8 cellular contexts compared by ENCODE assay signal in genomic region chr9:137128158-137129088, GRCh38. TPM values are rescaled to one million over a fixed set of nuclear protein-coding genes. Genes with fewer than 3 reads are reported as not detected.
DNase-seq lines count a peak whose midpoint lies in the region; ATAC-seq, FAIRE-seq and TF ChIP-seq lines count a peak whose summit lies in the region.

No MANE protein-coding gene starts in this region.

- H3K36me3 Mint-ChIP-seq in osteocyte (ENCODE audit: unreplicated experiment) = no peaks in the 10 kb centered on the region

- H3K27ac ChIP-seq in OCI-LY7 (ENCODE audit: low read depth, low read length, poor library complexity, severe bottlenecking) (peak overlapping the region; percentile 92), aorta (ENCODE audit: low read depth in 1 of 2, low read length in 2 of 2) (no peak overlapping the region)
- peak overlapping the region; percentile 77 for H3K27ac ChIP-seq in effector memory CD4-positive, alpha-beta T cell (ENCODE audit: insufficient read depth, low read length, poor library complexity, severe bottlenecking)

- H2AFZ ChIP-seq in OCI-LY7 (ENCODE audit: low read length) = no peak overlapping the region; the same call in 1 of the 2 replicates

- peak overlapping the region; percentile 82 for H3K4me3 Mint-ChIP-seq in osteocyte (ENCODE audit: unreplicated experiment)

- H3K4me1 ChIP-seq in OCI-LY7 (ENCODE audit: insufficient read depth, low read length, poor library complexity, severe bottlenecking) = peaks cover 45% of the 10 kb centered on the region
- peaks cover 28% of the 10 kb centered on the region for H3K4me1 ChIP-seq in effector memory CD4-positive, alpha-beta T cell (ENCODE audit: control insufficient read depth, insufficient read depth, low read length, poor library complexity, severe bottlenecking)
- no peaks in the 10 kb centered on the region for H3K4me1 ChIP-seq in aorta (ENCODE audit: control insufficient read depth in 1 of 2, insufficient read depth in 2 of 2, low read length in 2 of 2)

- no peak for TF ChIP-seq POLR2A in H54 (IDR thresholded peaks at IDR 0.05; ENCODE audit: low read depth, low read length)

- H3K4me1 Mint-ChIP-seq in osteocyte (ENCODE audit: unreplicated experiment) = peaks cover 25% of the 10 kb centered on the region

- H3K79me2 ChIP-seq in OCI-LY7 (ENCODE audit: insufficient read depth, low read depth, low read length) = peaks cover 63% of the 10 kb centered on the region; the same call in 1 of the 2 replicates

- intact Hi-C loops in OCI-LY7 (cut with micrococcal nuclease; ENCODE audit: unreplicated experiment) (loop anchor here (1.0 kb wide), 1 partner anchor 23 kb away; no protein-coding TSS in a partner anchor), aorta (cut with DNase I) (no loop called here)

- no peaks in the 10 kb centered on the region for H3K9me2 ChIP-seq in OCI-LY7 (ENCODE audit: insufficient read depth, low read length)

- CTCF ChIA-PET in OCI-LY7 (lab: Charles Lee; ENCODE audit: unreplicated experiment) = interaction anchor here (0.6 to 1.4 kb wide), 2 partner anchors 20 to 22 kb away, joined by 5 read pairs; no protein-coding TSS in a partner anchor

- peak overlapping the region; percentile 96 for H3K4me2 ChIP-seq in OCI-LY7 (ENCODE audit: low read length)

- H3K4me3 ChIP-seq in OCI-LY7 (ENCODE audit: low read depth, low read length, poor library complexity, severe bottlenecking) = peak overlapping the region; percentile 94
- H3K4me3 ChIP-seq in effector memory CD4-positive, alpha-beta T cell (ENCODE audit: insufficient read depth, low read depth, low read length, poor library complexity, severe bottlenecking) = peak overlapping the region; percentile 60
- H3K4me3 ChIP-seq in aorta (ENCODE audit: low read length in 2 of 2) = no peak overlapping the region

- H3K27me3 ChIP-seq in effector memory CD4-positive, alpha-beta T cell (replicated peaks; ENCODE audit: control insufficient read depth, insufficient read depth, low read length, poor library complexity, severe bottlenecking) = no peaks in the 10 kb centered on the region
- no peaks in the 10 kb centered on the region for H3K27me3 ChIP-seq in aorta (ENCODE audit: control insufficient read depth in 1 of 2, insufficient read depth in 2 of 2, low read length in 1 of 2)

- FAIRE-seq in H54 (lab: Jason Lieb, UNC) = no peak

- DNase-seq in OCI-LY7 (ENCODE audit: low spot score) (peak; percentile 65), osteocyte (ENCODE audit: extremely low spot score, unreplicated experiment) (no peak), aorta (no peak), HuH-7.5 (ENCODE audit: low spot score) (no peak), H54 (ENCODE audit: insufficient read length, low spot score) (no peak)
- DNase-seq in effector memory CD4-positive, alpha-beta T cell = no peak

- peaks cover 2% of the 10 kb centered on the region for H3K27me3 Mint-ChIP-seq in osteocyte (ENCODE audit: unreplicated experiment)

- H3K9me3 Mint-ChIP-seq in osteocyte (ENCODE audit: unreplicated experiment) = no peaks in the 10 kb centered on the region

- WGBS in aorta, 2 donors = 57 to 63% methylated on average over 30 of the region's 30 CpGs

- no peaks in the 10 kb centered on the region for H4K20me1 ChIP-seq in OCI-LY7 (ENCODE audit: insufficient read depth, low read length)

- H3K36me3 ChIP-seq in OCI-LY7 (ENCODE audit: insufficient read depth, low read length) (peaks cover 6% of the 10 kb centered on the region), aorta (ENCODE audit: control insufficient read depth in 1 of 2, insufficient read depth in 2 of 2, low read length in 1 of 2) (no peaks in the 10 kb centered on the region)
- H3K36me3 ChIP-seq in effector memory CD4-positive, alpha-beta T cell (ENCODE audit: control insufficient read depth, insufficient read depth, low read length) = no peaks in the 10 kb centered on the region

- no peak for TF ChIP-seq CTCF in OCI-LY7 (conservative IDR thresholded peaks at IDR 0.05; ENCODE audit: low read length)
- TF ChIP-seq CTCF in osteocyte (IDR thresholded peaks at IDR 0.05) = no peak

- BruUV-seq in OCI-LY7 (replicated peaks; lab: Mats Ljungman, UMichigan) = TSS peak; percentile 77

- POLR2A ChIA-PET in OCI-LY7 (lab: Charles Lee) = interaction anchor here (0.6 to 3.4 kb wide), 9 partner anchors 10 to 550 kb away, joined by 3 to 52 read pairs (median 4); partner anchors contain the start of genes RNF208 and TPRN

- peak; percentile 2 for ATAC-seq in GM21515 (IDR thresholded peaks at IDR 0.05; ENCODE audit: unreplicated experiment)
- ATAC-seq in aorta (ENCODE audit: low FRiP score) = no peak
- no peak for ATAC-seq in HG03521 (IDR thresholded peaks at IDR 0.05; ENCODE audit: unreplicated experiment)

- peak overlapping the region; percentile 70 for H3K27ac Mint-ChIP-seq in osteocyte (ENCODE audit: unreplicated experiment)

- H3K9me3 ChIP-seq in OCI-LY7 (ENCODE audit: low read length) (no peaks in the 10 kb centered on the region), aorta (ENCODE audit: control insufficient read depth, low read length) (no peaks in the 10 kb centered on the region)
- H3K9me3 ChIP-seq in effector memory CD4-positive, alpha-beta T cell (ENCODE audit: control insufficient read depth, low read length) = peaks cover 13% of the 10 kb centered on the region

RNA-seq across cellular contexts. Expression of gene GRIN1, which starts 10.5 kb away (rescaled TPM):
- 0.06 TPM in 1 of 2 replicates, not detected in the other for total RNA-seq in OCI-LY7 (2014; rRNA removed; shearing (Covaris generic))
- total RNA-seq in OCI-LY7 (2022) (0.15 and 0.55 TPM in 2 replicates), osteocyte (not detected in 2 replicates), aorta (not detected)
- polyA plus RNA-seq in aorta = not detected

RNA-seq across cellular contexts. Expression of gene DPP7, which starts 13.9 kb away (rescaled TPM):
- 173 and 182 TPM in 2 replicates for total RNA-seq in OCI-LY7 (2014; rRNA removed; shearing (Covaris generic))
- total RNA-seq in OCI-LY7 (2022) = 154 TPM in 2 replicates
- total RNA-seq in osteocyte = 118 TPM in 2 replicates
- total RNA-seq in aorta = 100 to 1,000 TPM in 1 of 2 donors, 10 to 100 TPM in 1; 97.4 to 153 TPM
- polyA plus RNA-seq in aorta = 100 to 1,000 TPM in 1 of 2 donors, 10 to 100 TPM in 1; 98.8 to 598 TPM

RNA-seq across cellular contexts. Expression of gene LRRC26, which starts 41.4 kb away (rescaled TPM):
- 0.21 TPM in 1 of 2 replicates, not detected in the other for total RNA-seq in OCI-LY7 (2014; rRNA removed; shearing (Covaris generic))
- total RNA-seq in OCI-LY7 (2022) = not detected in 2 replicates
- not detected in 2 replicates for total RNA-seq in osteocyte
- not detected for total RNA-seq in aorta
- polyA plus RNA-seq in aorta = not detected

RNA-seq across cellular contexts. Expression of gene MAN1B1, which starts 41.6 kb away (rescaled TPM):
- 22.5 and 32.7 TPM in 2 replicates for total RNA-seq in OCI-LY7 (2014; rRNA removed; shearing (Covaris generic))
- total RNA-seq in OCI-LY7 (2022) (38.8 and 43.4 TPM in 2 replicates), osteocyte (109 and 120 TPM in 2 replicates), aorta (10 to 100 TPM; 28.4 to 52.2 TPM)
- 100 to 1,000 TPM in 1 of 2 donors, 10 to 100 TPM in 1; 21.2 to 104 TPM for polyA plus RNA-seq in aorta

RNA-seq across cellular contexts. Expression of gene TMEM210, which starts 43.4 kb away (rescaled TPM):
- not detected in 2 replicates for total RNA-seq in OCI-LY7 (2014; rRNA removed; shearing (Covaris generic))
- not detected in 2 replicates for total RNA-seq in OCI-LY7 (2022)
- not detected in 2 replicates for total RNA-seq in osteocyte
- not detected for total RNA-seq in aorta
- not detected for polyA plus RNA-seq in aorta

Comparison
In these comparisons a context has a peak if more than half of its experiments do, and no peak if none do; other contexts are left out.
1. H3K27ac ChIP-seq: peak in OCI-LY7 (single experiment) and effector memory CD4-positive, alpha-beta T cell (single experiment); none in aorta (0 of 2).
2. H3K4me3 ChIP-seq: peak in OCI-LY7 (single experiment) and effector memory CD4-positive, alpha-beta T cell (single experiment); none in aorta (0 of 2).